In the genomic region with DNA sequence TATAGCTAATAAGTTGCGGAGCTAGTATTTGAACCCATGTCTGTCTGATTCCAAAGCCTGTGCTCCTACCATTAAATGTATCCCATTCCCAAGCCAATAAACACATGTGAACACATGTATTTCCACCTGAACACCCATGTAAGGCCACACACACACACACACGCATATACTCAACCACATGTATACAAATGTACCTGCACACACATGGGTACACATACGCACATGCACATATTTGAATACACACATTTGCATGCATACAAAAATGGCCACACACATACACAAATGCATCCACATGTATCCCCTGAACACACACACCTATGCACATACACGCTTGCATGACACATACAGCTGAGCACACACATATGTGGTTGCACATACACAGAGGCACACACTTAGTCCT, we compare ENCODE assay signal across 1 cellular context.
TF ChIP-seq lines count a peak whose summit lies in the region.

No MANE protein-coding gene starts in this region.

TF ChIP-seq in HepG2, 621 proteins besides CTCF, POLR2A, EP300 and RAD21:
- TF ChIP-seq SALL2 (CRISPR knock-in tag; IDR thresholded peaks at IDR 0.05), result no peak
- TF ChIP-seq ZNF839 (CRISPR knock-in tag; IDR thresholded peaks at IDR 0.05; ENCODE audit: borderline replicate concordance), result no peak
- no peak for TF ChIP-seq SRSF4 (IDR thresholded peaks at IDR 0.05; ENCODE audit: low read depth, low read length, poor library complexity, severe bottlenecking)
- peak; percentile 81 for TF ChIP-seq MNT (IDR thresholded peaks at IDR 0.05)
- no peak for TF ChIP-seq HNRNPK (IDR thresholded peaks at IDR 0.05; ENCODE audit: low read depth, low read length, poor library complexity, severe bottlenecking)
- TF ChIP-seq ZSCAN29 (CRISPR knock-in tag; conservative IDR thresholded peaks at IDR 0.05), result no peak
